ENCODE assay signal across 8 cellular contexts in the genomic region with DNA sequence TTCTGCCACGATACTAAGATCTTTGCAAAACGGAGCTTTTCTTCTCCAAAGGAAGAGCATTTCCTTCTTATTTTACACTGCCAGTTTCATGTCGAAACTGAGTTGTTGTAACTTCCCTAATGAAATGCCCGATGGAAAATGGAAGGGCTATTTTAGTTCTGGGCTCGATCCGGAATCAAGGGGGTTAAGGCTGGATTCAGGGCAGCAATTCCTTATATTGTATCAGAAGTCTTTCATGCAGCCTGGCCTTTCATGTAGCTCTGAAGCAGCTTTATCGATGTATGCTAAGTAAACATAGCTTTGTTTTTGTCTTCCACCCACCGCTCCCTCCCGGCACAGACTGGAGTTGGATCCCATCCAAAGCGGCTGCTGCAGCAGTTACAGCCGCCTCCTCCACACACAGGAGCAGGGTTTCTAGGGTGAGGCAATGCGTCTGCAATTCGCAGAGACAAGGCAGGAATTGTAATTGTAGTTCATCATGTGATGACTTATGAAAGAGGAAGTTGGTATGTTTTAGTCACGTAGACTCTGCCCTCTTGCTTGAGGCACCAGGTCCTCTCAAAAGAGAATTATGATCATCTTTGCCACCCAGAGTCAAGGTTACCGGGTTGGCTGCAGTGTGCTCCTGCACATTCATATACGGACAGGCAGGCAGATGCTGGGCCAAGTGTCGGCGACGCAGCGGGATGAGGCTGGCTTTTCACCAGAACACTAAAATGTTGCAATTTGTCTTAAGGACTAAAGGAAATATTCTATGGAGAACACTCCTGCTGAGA. TPM values are rescaled to one million over a fixed set of nuclear protein-coding genes. Genes with fewer than 3 reads are reported as not detected.
A peak's percentile ranks its signal among the peaks of the same experiment; 100 is the strongest.
DNase-seq lines count a peak whose midpoint lies in the region; ATAC-seq and TF ChIP-seq lines count a peak whose summit lies in the region.

No MANE protein-coding gene starts in this region.

- H3K4me3 ChIP-seq in DND-41 (ENCODE audit: low read depth in 1 of 2, low read length in 2 of 2) (peak overlapping the region in 1 of 2 experiments; percentile 73; a peak in 3 of 4 replicates), RWPE2 (ENCODE audit: severe bottlenecking) (no peak overlapping the region), fibroblast of villous mesenchyme (ENCODE audit: low read depth, low read length) (peak overlapping the region; percentile 23), tibial nerve (peak overlapping the region in 3 of 4 donors; percentile 11 to 66 (median 65))

- H4K20me1 ChIP-seq in DND-41 (ENCODE audit: insufficient read depth, low read length) = peaks cover 10% of the 10 kb centered on the region

- ATAC-seq in DND-41 (ENCODE audit: insufficient read depth, low read depth) (peak; percentile 41), GM21825 (IDR thresholded peaks at IDR 0.05; ENCODE audit: unreplicated experiment) (peak; percentile 31), RWPE2 (ENCODE audit: low read depth) (peak; percentile 52)

- peak; percentile 15 to 49 for TF ChIP-seq POLR2A in tibial nerve (IDR thresholded peaks at IDR 0.05)

- peak overlapping the region; percentile 98 for H3K27ac ChIP-seq in DND-41 (ENCODE audit: low read length)
- H3K27ac ChIP-seq in RWPE2 (ENCODE audit: poor library complexity, severe bottlenecking) = peak overlapping the region; percentile 98
- H3K27ac ChIP-seq in tibial nerve = peak overlapping the region; percentile 95 to 100 (median 99)

- DNase-seq in DND-41 (peak; percentile 87), M059J (ENCODE audit: low read depth) (peak; percentile 99), RWPE2 (ENCODE audit: low spot score) (peak; percentile 94), fibroblast of villous mesenchyme (ENCODE audit: low read depth) (peak; percentile 100), non-pigmented ciliary epithelial cell (ENCODE audit: low read depth) (peak; percentile 98), tibial nerve (ENCODE audit: low spot score in 2 of 2) (peak; percentile 82 to 86)
- peak; percentile 87 for DNase-seq in activated effector memory CD4-positive, alpha-beta T cell treated with anti-CD3 and anti-CD28 coated beads, Interleukin-2, amount 50 U/mL, for 16 hours

- WGBS in tibial nerve, 2 donors = 0 to 2% methylated on average over 20 of the region's 20 CpGs

- peak overlapping the region; percentile 76 for H2AFZ ChIP-seq in DND-41 (ENCODE audit: low read depth, low read length)

- no peaks in the 10 kb centered on the region for H3K9me3 ChIP-seq in DND-41 (ENCODE audit: insufficient read depth, low read length, severe bottlenecking)
- H3K9me3 ChIP-seq in RWPE2 (ENCODE audit: severe bottlenecking) = no peaks in the 10 kb centered on the region
- H3K9me3 ChIP-seq in tibial nerve = no peaks in the 10 kb centered on the region

- TF ChIP-seq CTCF in DND-41 (IDR thresholded peaks at IDR 0.05; ENCODE audit: borderline replicate concordance, extremely low read depth, low read length, poor library complexity, severe bottlenecking) (no peak), RWPE2 (IDR thresholded peaks at IDR 0.05; ENCODE audit: poor library complexity, severe bottlenecking) (no peak), fibroblast of villous mesenchyme (IDR thresholded peaks at IDR 0.05; ENCODE audit: insufficient read depth, low read depth, low read length) (no peak), tibial nerve (IDR thresholded peaks at IDR 0.05) (peak in 1 of 5 experiments; percentile 13)

- H3K4me2 ChIP-seq in DND-41 (ENCODE audit: insufficient read depth, low read length) = peak overlapping the region; percentile 82

- H3K36me3 ChIP-seq in DND-41 (ENCODE audit: insufficient read depth, low read length) (peaks cover 17% of the 10 kb centered on the region), RWPE2 (ENCODE audit: low read depth) (peaks cover 10% of the 10 kb centered on the region), tibial nerve (peaks cover 0 to 11% (median 0%) of the 10 kb centered on the region in 3 donors)

- H3K79me2 ChIP-seq in DND-41 (ENCODE audit: insufficient read depth, low read length) = peaks cover 24% of the 10 kb centered on the region

- H3K27me3 ChIP-seq in DND-41 (ENCODE audit: insufficient read depth, low read length, poor library complexity) (no peaks in the 10 kb centered on the region), RWPE2 (ENCODE audit: insufficient read depth, poor library complexity, severe bottlenecking) (no peaks in the 10 kb centered on the region), tibial nerve (no peaks in the 10 kb centered on the region)

- H3K4me1 ChIP-seq in DND-41 (ENCODE audit: insufficient read depth, low read length) (peaks cover 47% of the 10 kb centered on the region), RWPE2 (ENCODE audit: insufficient read depth, poor library complexity, severe bottlenecking) (peaks cover 48% of the 10 kb centered on the region), tibial nerve (peaks cover 0 to 62% (median 47%) of the 10 kb centered on the region in 4 donors)

- TF ChIP-seq EP300 in tibial nerve (IDR thresholded peaks at IDR 0.05) = peak; percentile 96 to 99

- peak overlapping the region; percentile 98 for H3K9ac ChIP-seq in DND-41 (ENCODE audit: low read depth, low read length)

RNA-seq across cellular contexts. Expression of a gene that starts 2.6 kb away (rescaled TPM):
- 49.0 and 84.1 TPM in 2 replicates for total RNA-seq in M059J (2014; rRNA removed; shearing (Covaris generic))
- total RNA-seq in fibroblast of villous mesenchyme (53.1 and 60.9 TPM in 2 replicates), tibial nerve (100 to 1,000 TPM in 1 of 4 donors, 10 to 100 TPM in 3; 71.4 to 107 (median 93.8) TPM)
